ENCODE assay signal across 8 cellular contexts in genomic region chr12:53995311-53996187, GRCh38. TPM values are rescaled to one million over a fixed set of nuclear protein-coding genes. Genes with fewer than 3 reads are reported as not detected.
DNase-seq lines count a peak whose midpoint lies in the region; ATAC-seq lines count a peak whose summit lies in the region.

No MANE protein-coding gene starts in this region.

- H3K9me3 ChIP-seq in muscle layer of colon (ENCODE audit: low read length): no peaks in the 10 kb centered on the region

- H3K27me3 ChIP-seq in muscle layer of colon (ENCODE audit: control insufficient read depth in 1 of 2, insufficient read depth in 2 of 2, low read length in 2 of 2): peaks cover 62 to 96% of the 10 kb centered on the region in 2 donors

- DNase-seq in DMS79 treated with DMSO at 0.1 percent for 48 hours (lab: John Stamatoyannopoulos, UW) (peak; percentile 23), DMS79 (lab: John Stamatoyannopoulos, UW) (no peak), NCI-H69 (lab: John Stamatoyannopoulos, UW) (peak; percentile 89), dermis blood vessel endothelial cell (peak; percentile 22), caudate nucleus (lab: John Stamatoyannopoulos, UW) (no peak), A172 (ENCODE audit: low spot score) (no peak)

- no peak overlapping the region for H3K27ac ChIP-seq in muscle layer of colon (ENCODE audit: low read depth, low read length)
- no peak overlapping the region for H3K27ac ChIP-seq in caudate nucleus (ENCODE audit: low read depth, low read length)

- H3K36me3 ChIP-seq in muscle layer of colon (ENCODE audit: insufficient read depth, low read length): no peaks in the 10 kb centered on the region

- peak overlapping the region; percentile 29 to 53 for H3K4me3 ChIP-seq in muscle layer of colon (ENCODE audit: low read depth in 1 of 2, low read length in 2 of 2)

- no peak for ATAC-seq in HG03108 (IDR thresholded peaks at IDR 0.05; ENCODE audit: unreplicated experiment)

- peaks cover 15% of the 10 kb centered on the region for H3K4me1 ChIP-seq in muscle layer of colon (ENCODE audit: insufficient read depth, low read length)

- H3K9ac ChIP-seq in muscle layer of colon (ENCODE audit: low read length): no peak overlapping the region

RNA-seq across cellular contexts. Expression of gene HOXC9, which starts 4.4 kb away (rescaled TPM):
- 0.28 and 0.68 TPM in 2 replicates for total RNA-seq in dermis blood vessel endothelial cell
- total RNA-seq in A172 (2014; rRNA removed; shearing (Covaris generic)): 6.3 and 11.0 TPM in 2 replicates

RNA-seq across cellular contexts. Expression of gene HOXC10, which starts 10.6 kb away (rescaled TPM):
- total RNA-seq in dermis blood vessel endothelial cell: 0.28 and 0.85 TPM in 2 replicates
- total RNA-seq in A172 (2014; rRNA removed; shearing (Covaris generic)): 4.4 and 4.9 TPM in 2 replicates

RNA-seq across cellular contexts. Expression of gene HOXC8, which starts 13.2 kb away (rescaled TPM):
- total RNA-seq in dermis blood vessel endothelial cell: not detected in 2 replicates
- total RNA-seq in A172 (2014; rRNA removed; shearing (Covaris generic)): not detected in 2 replicates

RNA-seq across cellular contexts. Expression of gene HOTAIR, which starts 20.8 kb away (rescaled TPM):
- not detected in 2 replicates for total RNA-seq in dermis blood vessel endothelial cell
- 8.4 and 9.8 TPM in 2 replicates for total RNA-seq in A172 (2014; rRNA removed; shearing (Covaris generic))

RNA-seq across cellular contexts. Expression of gene HOXC11, which starts 22.6 kb away (rescaled TPM):
- total RNA-seq in dermis blood vessel endothelial cell: not detected in 2 replicates
- total RNA-seq in A172 (2014; rRNA removed; shearing (Covaris generic)): 1.0 and 2.3 TPM in 2 replicates

Comparison
In these comparisons a context has a peak if more than half of its experiments do, and no peak if none do; other contexts are left out.
1. DNase-seq: peak in DMS79 treated with DMSO at 0.1 percent for 48 hours (single experiment), NCI-H69 (single experiment) and dermis blood vessel endothelial cell (single experiment); none in DMS79 (single experiment), caudate nucleus (0 of 61) and A172 (single experiment).